Comparison of ENCODE assay signal across 1 cellular context in genomic region chr3:184174646-184175492, GRCh38.
TF ChIP-seq lines count a peak whose summit lies in the region.

TSS of gene AP2M1 (plus strand) at chr3:184174855. CDS start at chr3:184176994, 2,139 bp downstream.

TF ChIP-seq in HepG2, 621 proteins besides CTCF, POLR2A, EP300 and RAD21 (continued from another document):
- no peak for TF ChIP-seq ZBTB25 (CRISPR knock-in tag; IDR thresholded peaks at IDR 0.05)
- no peak for TF ChIP-seq SIX1 (CRISPR knock-in tag; IDR thresholded peaks at IDR 0.05; ENCODE audit: borderline replicate concordance)
- TF ChIP-seq MYNN (CRISPR knock-in tag; IDR thresholded peaks at IDR 0.05; ENCODE audit: low read depth): no peak
- TF ChIP-seq TGIF2 (CRISPR knock-in tag; IDR thresholded peaks at IDR 0.05): no peak; the same call in 1 of the 2 replicates
- TF ChIP-seq NFYC (CRISPR knock-in tag; IDR thresholded peaks at IDR 0.05): peak; percentile 42; the same call in 1 of the 2 replicates
- no peak for TF ChIP-seq ZNF484 (CRISPR knock-in tag; IDR thresholded peaks at IDR 0.05; ENCODE audit: borderline replicate concordance, low read depth)
- TF ChIP-seq XBP1 (CRISPR knock-in tag; IDR thresholded peaks at IDR 0.05): no peak
- TF ChIP-seq NR2F1 (CRISPR knock-in tag; IDR thresholded peaks at IDR 0.05): no peak
- TF ChIP-seq ZNF891 (CRISPR knock-in tag; IDR thresholded peaks at IDR 0.05): peak; percentile 59; the same call in 1 of the 2 replicates
- no peak for TF ChIP-seq LCORL (IDR thresholded peaks at IDR 0.05)
- TF ChIP-seq LCORL (CRISPR knock-in tag; IDR thresholded peaks at IDR 0.05): peak; percentile 73
